13 cellular contexts compared by ENCODE assay signal in the genomic region with DNA sequence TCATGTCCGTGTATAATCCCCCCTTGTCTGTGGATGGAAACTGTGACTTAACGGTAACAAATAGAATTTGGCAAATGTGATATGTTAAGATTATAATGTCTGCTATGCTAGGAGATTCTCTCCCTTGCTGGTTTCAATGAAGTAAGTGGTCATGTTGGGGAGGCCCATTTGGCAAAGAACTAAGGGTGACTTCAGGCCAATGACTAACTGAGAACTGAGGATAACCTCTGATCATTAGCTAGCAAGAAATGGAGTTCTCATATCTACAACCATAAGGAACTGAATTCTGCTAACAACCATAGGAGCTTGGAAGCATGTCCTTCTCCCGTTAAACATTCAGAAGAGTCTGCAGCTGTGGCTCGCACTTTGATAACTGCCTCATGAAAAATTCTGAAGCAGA. TPM values are rescaled to one million over a fixed set of nuclear protein-coding genes. Genes with fewer than 3 reads are reported as not detected.
DNase-seq lines count a peak whose midpoint lies in the region; ATAC-seq and TF ChIP-seq lines count a peak whose summit lies in the region.
"Had no signal": no experiment of that assay in that cellular context is flagged by ENCODE, and none has a peak within 500 bp of the region (broad histone marks: within the 10 kb centered on the region; RNA-seq: fewer than 3 reads in every experiment).

No MANE protein-coding gene starts in this region.

- H3K36me3 Mint-ChIP-seq in natural killer cell treated with Interleukin-12 subunit alpha and Interleukin-12 subunit beta and Interleukin-15 and Interleukin-18, amount 100 ng/mL, for 72 hours, result no peaks in the 10 kb centered on the region
- H3K36me3 Mint-ChIP-seq in natural killer cell (no peaks in the 10 kb centered on the region), endothelial cell (ENCODE audit: low read depth, unreplicated experiment) (no peaks in the 10 kb centered on the region)

- peaks cover 29 to 63% of the 10 kb centered on the region in 2 donors for H3K4me1 Mint-ChIP-seq in natural killer cell treated with Interleukin-12 subunit alpha and Interleukin-12 subunit beta and Interleukin-15 and Interleukin-18, amount 100 ng/mL, for 72 hours (ENCODE audit: low read depth in 2 of 2)
- H3K4me1 Mint-ChIP-seq in natural killer cell (peaks cover 35 to 38% of the 10 kb centered on the region in 2 donors), endothelial cell (ENCODE audit: unreplicated experiment) (no peaks in the 10 kb centered on the region)

- peak overlapping the region in 1 of 2 donors; percentile 55 for H3K27ac Mint-ChIP-seq in natural killer cell treated with Interleukin-12 subunit alpha and Interleukin-12 subunit beta and Interleukin-15 and Interleukin-18, amount 100 ng/mL, for 72 hours
- no peak overlapping the region for H3K27ac Mint-ChIP-seq in natural killer cell
- no peak overlapping the region for H3K27ac Mint-ChIP-seq in endothelial cell (ENCODE audit: unreplicated experiment)

- no peak for DNase-seq in natural killer cell treated with Interleukin-12 subunit alpha and Interleukin-12 subunit beta and Interleukin-15 and Interleukin-18, amount 100 ng/mL, for 72 hours (ENCODE audit: low spot score)
- DNase-seq in natural killer cell (no peak), UCSD-AML1 (lab: John Stamatoyannopoulos, UW; ENCODE audit: unreplicated experiment) (peak; percentile 9), medulla oblongata (ENCODE audit: extremely low spot score) (peak; percentile 39), endothelial cell (ENCODE audit: low spot score) (no peak), DMS79 (lab: John Stamatoyannopoulos, UW) (no peak), MV-4-11 (lab: John Stamatoyannopoulos, UW) (no peak), middle frontal gyrus (ENCODE audit: extremely low spot score, low spot score) (no peak)
- DNase-seq: NCI-H345, transverse colon had no signal

- no peak for ATAC-seq in natural killer cell treated with Interleukin-12 subunit alpha and Interleukin-12 subunit beta and Interleukin-15 and Interleukin-18, amount 100 ng/mL, for 72 hours
- ATAC-seq in natural killer cell, result no peak
- ATAC-seq: gastroesophageal sphincter, left lobe of liver, Panc1 had no signal

- peak overlapping the region; percentile 74 for H3K4me3 Mint-ChIP-seq in natural killer cell treated with Interleukin-12 subunit alpha and Interleukin-12 subunit beta and Interleukin-15 and Interleukin-18, amount 100 ng/mL, for 72 hours
- no peak overlapping the region for H3K4me3 Mint-ChIP-seq in natural killer cell
- H3K4me3 Mint-ChIP-seq in endothelial cell (ENCODE audit: unreplicated experiment), result no peak overlapping the region

- TF ChIP-seq CTCF in natural killer cell (IDR thresholded peaks at IDR 0.05) (no peak), endothelial cell (IDR thresholded peaks at IDR 0.05; ENCODE audit: unreplicated experiment) (no peak)

- no peaks in the 10 kb centered on the region for H3K27me3 Mint-ChIP-seq in natural killer cell treated with Interleukin-12 subunit alpha and Interleukin-12 subunit beta and Interleukin-15 and Interleukin-18, amount 100 ng/mL, for 72 hours
- H3K27me3 Mint-ChIP-seq in natural killer cell (ENCODE audit: low read depth in 2 of 2), result no peaks in the 10 kb centered on the region
- H3K27me3 Mint-ChIP-seq in endothelial cell (ENCODE audit: unreplicated experiment), result no peaks in the 10 kb centered on the region

- intact Hi-C loops in natural killer cell (cut with micrococcal nuclease), result no loop called here

- H3K9me3 Mint-ChIP-seq in natural killer cell treated with Interleukin-12 subunit alpha and Interleukin-12 subunit beta and Interleukin-15 and Interleukin-18, amount 100 ng/mL, for 72 hours, result no peaks in the 10 kb centered on the region
- H3K9me3 Mint-ChIP-seq in natural killer cell (no peaks in the 10 kb centered on the region), endothelial cell (ENCODE audit: unreplicated experiment) (no peaks in the 10 kb centered on the region)

RNA-seq across cellular contexts. Expression of gene IFI44L, which starts 2.3 kb away (rescaled TPM):
- 1 to 10 TPM; 1.4 to 3.8 TPM for total RNA-seq in natural killer cell treated with Interleukin-12 subunit alpha and Interleukin-12 subunit beta and Interleukin-15 and Interleukin-18, amount 100 ng/mL, for 72 hours
- 10 to 100 TPM in 1 of 3 donors, 1 to 10 TPM in 2; 5.2 to 12.6 (median 6.7) TPM for total RNA-seq in natural killer cell
- 0.59 TPM for total RNA-seq in endothelial cell (ENCODE audit: unreplicated experiment)

RNA-seq across cellular contexts. Expression of gene IFI44, which starts 27.1 kb away (rescaled TPM):
- total RNA-seq in natural killer cell treated with Interleukin-12 subunit alpha and Interleukin-12 subunit beta and Interleukin-15 and Interleukin-18, amount 100 ng/mL, for 72 hours, result 10 to 100 TPM; 10.0 to 13.5 TPM
- total RNA-seq in natural killer cell (10 to 100 TPM; 34.6 to 60.2 (median 35.5) TPM), endothelial cell (ENCODE audit: unreplicated experiment) (0.69 TPM)

Comparison
In these comparisons a context has a peak if more than half of its experiments do, and no peak if none do; other contexts are left out.
1. DNase-seq: peak in UCSD-AML1 (single experiment) and medulla oblongata (single experiment); none in natural killer cell treated with Interleukin-12 subunit alpha and Interleukin-12 subunit beta and Interleukin-15 and Interleukin-18, amount 100 ng/mL, for 72 hours (single experiment), natural killer cell (single experiment), endothelial cell (single experiment), DMS79 (single experiment), MV-4-11 (single experiment) and middle frontal gyrus (single experiment).